ENCODE assay signal across 26 cellular contexts in the genomic region with DNA sequence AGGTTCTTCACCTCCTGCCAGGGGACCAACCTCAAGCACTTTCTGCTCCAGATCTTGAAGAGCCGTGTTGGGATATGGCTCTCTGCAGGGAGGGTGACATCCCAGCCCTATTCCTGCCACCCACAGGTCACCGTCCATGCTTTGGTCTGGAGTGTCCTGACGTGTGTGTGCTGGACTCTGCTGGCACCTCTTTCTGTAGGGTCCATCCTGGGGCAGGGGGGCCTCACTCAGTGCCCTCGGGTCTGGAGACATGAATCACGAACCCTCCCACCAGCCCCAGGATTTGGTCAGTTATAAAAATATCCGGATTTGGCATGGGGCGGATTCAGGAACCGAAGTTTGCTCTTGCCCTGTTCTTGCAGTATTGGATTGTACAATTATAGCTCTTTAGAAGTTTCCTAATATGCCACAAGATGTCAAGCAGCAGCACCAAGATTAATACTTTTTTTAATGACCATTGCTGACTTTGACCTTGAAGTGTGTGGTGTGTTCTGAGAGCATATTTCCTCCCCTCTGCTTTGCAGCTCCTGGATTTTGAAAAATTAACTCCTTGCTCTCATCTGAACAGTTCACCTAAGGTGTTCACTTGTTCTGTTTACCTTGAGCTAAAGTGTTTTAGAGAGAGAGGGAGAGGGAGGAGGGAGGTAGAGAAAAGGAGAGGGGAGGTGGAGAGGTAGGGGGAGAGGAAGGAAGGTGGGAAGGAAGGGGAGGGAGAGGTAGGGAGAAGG.
"Had no signal": no experiment of that assay in that cellular context is flagged by ENCODE, and none has a peak within 500 bp of the region (broad histone marks: within the 10 kb centered on the region; RNA-seq: fewer than 3 reads in every experiment).

No MANE protein-coding gene starts in this region.

- H3K9me3 ChIP-seq: ascending aorta, mucosa of descending colon, testis, vagina had no signal

- H3K4me3 ChIP-seq: ascending aorta, mucosa of descending colon, testis, vagina had no signal

- H3K36me3 Mint-ChIP-seq: activated naive CD4-positive, alpha-beta T cell treated with anti-CD3 and anti-CD28 coated beads, Interleukin-2, amount 50 U/mL, for 24 hours; immature natural killer cell had no signal

- H3K27ac Mint-ChIP-seq: activated CD4-positive, alpha-beta T cell treated with anti-CD3 and anti-CD28 coated beads, Interleukin-2, amount 10 ng/mL, durations not matched to agents 7 days and 5 days; activated CD8-positive, alpha-beta T cell treated with anti-CD3 and anti-CD28 coated beads for 36 hours; activated naive CD4-positive, alpha-beta T cell treated with anti-CD3 and anti-CD28 coated beads, Interleukin-2, amount 50 U/mL, for 24 hours; activated T-helper 1 cell treated with anti-CD3 and anti-CD28 coated beads, Interleukin-12 subunit alpha, Interleukin-12 subunit beta, Interleukin-2, Interleukin-4 antibody, amounts not matched to agents 30 ng/mL and 10 ng/mL and 1 ng/mL, durations not matched to agents 14 hours and 24 hours and 36 hours; immature natural killer cell; stimulated activated naive B cell treated with anti-CD40 and anti-IgM and Interleukin-4, amounts not matched to agents 10 μg/mL and 1 μg/mL and 100 μg/mL, for 72 hours; T-helper 17 cell had no signal

- H3K27ac ChIP-seq: ascending aorta, testis, vagina had no signal

- H3K4me3 Mint-ChIP-seq: activated CD4-positive, alpha-beta T cell treated with anti-CD3 and anti-CD28 coated beads, Interleukin-2, amount 10 ng/mL, durations not matched to agents 7 days and 5 days; activated CD8-positive, alpha-beta T cell treated with anti-CD3 and anti-CD28 coated beads for 36 hours; activated naive CD4-positive, alpha-beta T cell treated with anti-CD3 and anti-CD28 coated beads, Interleukin-2, amount 50 U/mL, for 24 hours; activated T-helper 1 cell treated with anti-CD3 and anti-CD28 coated beads, Interleukin-12 subunit alpha, Interleukin-12 subunit beta, Interleukin-2, Interleukin-4 antibody, amounts not matched to agents 30 ng/mL and 10 ng/mL and 1 ng/mL, durations not matched to agents 14 hours and 24 hours and 36 hours; immature natural killer cell; stimulated activated naive B cell treated with anti-CD40 and anti-IgM and Interleukin-4, amounts not matched to agents 10 μg/mL and 1 μg/mL and 100 μg/mL, for 72 hours; T-helper 17 cell had no signal

- ATAC-seq: activated CD8-positive, alpha-beta T cell treated with anti-CD3 and anti-CD28 coated beads for 36 hours; left ventricle myocardium superior; mucosa of descending colon; stimulated activated naive B cell treated with anti-CD40 and anti-IgM and Interleukin-4, amounts not matched to agents 10 μg/mL and 1 μg/mL and 100 μg/mL, for 72 hours; T-helper 17 cell had no signal

- H3K27me3 Mint-ChIP-seq: activated CD4-positive, alpha-beta T cell treated with anti-CD3 and anti-CD28 coated beads, Interleukin-2, amount 10 ng/mL, durations not matched to agents 7 days and 5 days; activated CD8-positive, alpha-beta T cell treated with anti-CD3 and anti-CD28 coated beads for 36 hours; naive B cell; stimulated activated naive B cell treated with anti-CD40 and anti-IgM and Interleukin-4, amounts not matched to agents 10 μg/mL and 1 μg/mL and 100 μg/mL, for 72 hours; T-helper 17 cell had no signal

- H3K4me1 Mint-ChIP-seq: activated CD4-positive, alpha-beta T cell treated with anti-CD3 and anti-CD28 coated beads, Interleukin-2, amount 10 ng/mL, durations not matched to agents 7 days and 5 days; activated naive CD4-positive, alpha-beta T cell treated with anti-CD3 and anti-CD28 coated beads, Interleukin-2, amount 50 U/mL, for 24 hours; immature natural killer cell; naive B cell; stimulated activated naive B cell treated with anti-CD40 and anti-IgM and Interleukin-4, amounts not matched to agents 10 μg/mL and 1 μg/mL and 100 μg/mL, for 72 hours; T-helper 17 cell had no signal

- H3K36me3 ChIP-seq: ascending aorta, vagina had no signal

- H3K27me3 ChIP-seq: ascending aorta, testis, vagina had no signal

- DNase-seq: activated CD4-positive, alpha-beta T cell treated with anti-CD3 and anti-CD28 coated beads, Interleukin-2, amount 10 ng/mL, durations not matched to agents 7 days and 5 days; activated CD4-positive, CD25-positive, alpha-beta regulatory T cell treated with anti-CD3 and anti-CD28 coated beads, Interleukin-2, amount 50 U/mL, for 72 hours; activated CD8-positive, alpha-beta T cell treated with anti-CD3 and anti-CD28 coated beads for 36 hours; activated gamma-delta T cell treated with Interleukin-2 at 50 U/mL for 16 hours; central memory CD4-positive, alpha-beta T cell; dermis blood vessel endothelial cell; effector CD8-positive, alpha-beta T cell; foreskin melanocyte; immature natural killer cell; kidney glomerular epithelial cell; left ventricle myocardium superior; mesenchymal stem cell; mucosa of descending colon; naive B cell; nucleus accumbens; retina; stimulated activated CD4-positive, alpha-beta T cell treated with anti-CD3 and anti-CD28 coated beads, Interleukin-2, amount 100 ng/mL, for 48 hours; stimulated activated CD8-positive, alpha-beta memory T cell treated with anti-CD3 and anti-CD28 coated beads, Interleukin-4, amount 100 ng/mL, for 48 hours; stimulated activated naive B cell treated with anti-CD40 and anti-IgM and Interleukin-4, amounts not matched to agents 10 μg/mL and 1 μg/mL and 100 μg/mL, for 72 hours; T-helper 17 cell; testis; trophoblast cell had no signal

- H3K4me1 ChIP-seq: ascending aorta, vagina had no signal
